1 cellular context compared by ENCODE assay signal in genomic region chr18:41391616-41392610, GRCh38.
TF ChIP-seq lines count a peak whose summit lies in the region.

No MANE protein-coding gene starts in this region.

TF ChIP-seq in HEK293, 187 proteins besides CTCF, POLR2A, EP300 and RAD21 (continued from another document):
- no peak for TF ChIP-seq ZNF280D (tag by site-specific recombination; IDR thresholded peaks at IDR 0.05)
- TF ChIP-seq GLIS2 (tag by site-specific recombination; IDR thresholded peaks at IDR 0.05): no peak
- no peak for TF ChIP-seq ZXDB (tag by site-specific recombination; IDR thresholded peaks at IDR 0.05)
